In genomic region chr7:94888542-94888941, GRCh38 we compare ENCODE assay signal across 8 cellular contexts. TPM values are rescaled to one million over a fixed set of nuclear protein-coding genes. Genes with fewer than 3 reads are reported as not detected.
DNase-seq lines count a peak whose midpoint lies in the region; ATAC-seq and TF ChIP-seq lines count a peak whose summit lies in the region.

No MANE protein-coding gene starts in this region.

- no peaks in the 10 kb centered on the region for H3K36me3 Mint-ChIP-seq in activated T-helper 1 cell treated with anti-CD3 and anti-CD28 coated beads, Interleukin-12 subunit alpha, Interleukin-12 subunit beta, Interleukin-2, Interleukin-4 antibody, amounts not matched to agents 30 ng/mL and 10 ng/mL and 1 ng/mL, durations not matched to agents 14 hours and 24 hours and 36 hours (ENCODE audit: low read depth)

- POLR2A ChIA-PET in PC-3 (lab: Charles Lee; ENCODE audit: unreplicated experiment) = no interaction called here

- H3K4me3 Mint-ChIP-seq in activated T-helper 1 cell treated with anti-CD3 and anti-CD28 coated beads, Interleukin-12 subunit alpha, Interleukin-12 subunit beta, Interleukin-2, Interleukin-4 antibody, amounts not matched to agents 30 ng/mL and 10 ng/mL and 1 ng/mL, durations not matched to agents 14 hours and 24 hours and 36 hours = no peak overlapping the region

- H3K36me3 ChIP-seq in PC-3 (ENCODE audit: low read depth, low read length) = no peaks in the 10 kb centered on the region
- no peaks in the 10 kb centered on the region for H3K36me3 ChIP-seq in heart right ventricle
- H3K36me3 ChIP-seq in rectal smooth muscle tissue (ENCODE audit: control insufficient read depth, insufficient read depth, low read length) = no peaks in the 10 kb centered on the region

- H3K9me3 ChIP-seq in PC-3 (ENCODE audit: low read length) (no peaks in the 10 kb centered on the region), heart right ventricle (no peaks in the 10 kb centered on the region)

- H3K27ac ChIP-seq in PC-3 (ENCODE audit: low read length) = no peak overlapping the region
- peak overlapping the region in 4 of 10 donors; percentile 4 to 42 (median 15) for H3K27ac ChIP-seq in heart right ventricle
- H3K27ac ChIP-seq in rectal smooth muscle tissue (ENCODE audit: low read depth, low read length) = peak overlapping the region; percentile 43

- H3K27me3 Mint-ChIP-seq in activated T-helper 1 cell treated with anti-CD3 and anti-CD28 coated beads, Interleukin-12 subunit alpha, Interleukin-12 subunit beta, Interleukin-2, Interleukin-4 antibody, amounts not matched to agents 30 ng/mL and 10 ng/mL and 1 ng/mL, durations not matched to agents 14 hours and 24 hours and 36 hours (ENCODE audit: insufficient read depth) = no peaks in the 10 kb centered on the region

- no peak overlapping the region for H2AFZ ChIP-seq in PC-3 (ENCODE audit: low read length)

- no peaks in the 10 kb centered on the region for H3K4me1 Mint-ChIP-seq in activated T-helper 1 cell treated with anti-CD3 and anti-CD28 coated beads, Interleukin-12 subunit alpha, Interleukin-12 subunit beta, Interleukin-2, Interleukin-4 antibody, amounts not matched to agents 30 ng/mL and 10 ng/mL and 1 ng/mL, durations not matched to agents 14 hours and 24 hours and 36 hours (ENCODE audit: low read depth)

- ATAC-seq in PC-3 (no peak), heart right ventricle (peak in 7 of 8 donors; percentile 39 to 83 (median 81))
- no peak for ATAC-seq in stimulated activated naive CD8-positive, alpha-beta T cell treated with anti-CD3 and anti-CD28 coated beads, Interleukin-15, Interleukin-2, amounts not matched to agents 100 U/mL and 50 U/mL, for 24 hours

- no peaks in the 10 kb centered on the region for H3K4me1 ChIP-seq in PC-3 (ENCODE audit: insufficient read depth, low read length)
- peaks cover 0 to 23% (median 12%) of the 10 kb centered on the region in 9 donors for H3K4me1 ChIP-seq in heart right ventricle
- peaks cover 8% of the 10 kb centered on the region for H3K4me1 ChIP-seq in rectal smooth muscle tissue (ENCODE audit: control insufficient read depth, insufficient read depth, low read length)

- no peak overlapping the region for H3K27ac Mint-ChIP-seq in activated T-helper 1 cell treated with anti-CD3 and anti-CD28 coated beads, Interleukin-12 subunit alpha, Interleukin-12 subunit beta, Interleukin-2, Interleukin-4 antibody, amounts not matched to agents 30 ng/mL and 10 ng/mL and 1 ng/mL, durations not matched to agents 14 hours and 24 hours and 36 hours

- DNase-seq in HuH-7 (ENCODE audit: low spot score) (peak; percentile 13), PC-3 (peak; percentile 29), heart right ventricle (peak in 1 of 2 donors; percentile 46), Ammon's horn (ENCODE audit: low spot score) (no peak)
- no peak for DNase-seq in NK-92 treated with Interleukin-12 subunit alpha and Interleukin-12 subunit beta, amount 100 ng/mL, for 24 hours (lab: John Stamatoyannopoulos, UW)
- DNase-seq in activated T-helper 1 cell treated with anti-CD3 and anti-CD28 coated beads, Interleukin-12 subunit alpha, Interleukin-12 subunit beta, Interleukin-2, Interleukin-4 antibody, amounts not matched to agents 30 ng/mL and 10 ng/mL and 1 ng/mL, durations not matched to agents 14 hours and 24 hours and 36 hours (ENCODE audit: low spot score) = no peak
- DNase-seq in stimulated activated naive CD8-positive, alpha-beta T cell treated with anti-CD3 and anti-CD28 coated beads, Interleukin-15, Interleukin-2, amounts not matched to agents 100 U/mL and 50 U/mL, for 24 hours = no peak

- H3K27me3 ChIP-seq in PC-3 (ENCODE audit: low read length) (no peaks in the 10 kb centered on the region), heart right ventricle (no peaks in the 10 kb centered on the region), rectal smooth muscle tissue (ENCODE audit: control insufficient read depth, insufficient read depth, low read length) (no peaks in the 10 kb centered on the region)

- H3K4me3 ChIP-seq in PC-3 (ENCODE audit: low read length) = no peak overlapping the region
- no peak overlapping the region for H3K4me3 ChIP-seq in heart right ventricle
- H3K4me3 ChIP-seq in rectal smooth muscle tissue (ENCODE audit: low read length) = no peak overlapping the region

- WGBS in heart right ventricle, 2 donors = 15 to 31% methylated on average over 5 of the region's 5 CpGs

- H3K9ac ChIP-seq in PC-3 (ENCODE audit: low read length) = no peak overlapping the region
- no peak overlapping the region for H3K9ac ChIP-seq in rectal smooth muscle tissue (ENCODE audit: low read length)

- H3F3A ChIP-seq in PC-3 (ENCODE audit: low read length, unreplicated experiment) = no peaks in the 10 kb centered on the region

- H3K79me2 ChIP-seq in PC-3 (ENCODE audit: low read length) = no peaks in the 10 kb centered on the region

- H3K9me3 Mint-ChIP-seq in activated T-helper 1 cell treated with anti-CD3 and anti-CD28 coated beads, Interleukin-12 subunit alpha, Interleukin-12 subunit beta, Interleukin-2, Interleukin-4 antibody, amounts not matched to agents 30 ng/mL and 10 ng/mL and 1 ng/mL, durations not matched to agents 14 hours and 24 hours and 36 hours = no peaks in the 10 kb centered on the region

- intact Hi-C loops in PC-3 (cut with micrococcal nuclease) = no loop called here
- intact Hi-C loops in heart right ventricle (cut with DNase I) = no loop called here
- intact Hi-C loops in activated T-helper 1 cell treated with anti-CD3 and anti-CD28 coated beads, Interleukin-12 subunit alpha, Interleukin-12 subunit beta, Interleukin-2, Interleukin-4 antibody, amounts not matched to agents 30 ng/mL and 10 ng/mL and 1 ng/mL, durations not matched to agents 14 hours and 24 hours and 36 hours (cut with micrococcal nuclease) = no loop called here

- no peak overlapping the region for H3K4me2 ChIP-seq in PC-3 (ENCODE audit: low read length)

- H3K9me2 ChIP-seq in PC-3 (replicated peaks; ENCODE audit: low read length) = no peaks in the 10 kb centered on the region

- no TSS peak for BruUV-seq in PC-3 (replicated peaks; lab: Mats Ljungman, UMichigan)

- TF ChIP-seq CTCF in PC-3 (conservative IDR thresholded peaks at IDR 0.05; ENCODE audit: low read depth, low read length) (peak; percentile 33; the same call in 1 of the 2 replicates), heart right ventricle (IDR thresholded peaks at IDR 0.05) (peak in 6 of 9 donors; percentile 27 to 59 (median 38))

- CTCF ChIA-PET in PC-3 (lab: Charles Lee) = interaction anchor here (0.6 kb wide), 1 partner anchor 232 kb away, joined by 3 read pairs; no protein-coding TSS in a partner anchor

- no peaks in the 10 kb centered on the region for H4K20me1 ChIP-seq in PC-3 (ENCODE audit: low read length)

RNA-seq across cellular contexts. Expression of gene PPP1R9A, which starts 18.9 kb away (rescaled TPM):
- 5.9 and 9.5 TPM in 2 replicates for total RNA-seq in PC-3 (2014; rRNA removed)
- total RNA-seq in heart right ventricle = 10 to 100 TPM; 19.1 to 41.9 (median 33.3) TPM
- 1 to 10 TPM; 1.4 to 8.9 TPM for polyA plus RNA-seq in heart right ventricle
- not detected in 2 replicates for total RNA-seq in activated T-helper 1 cell treated with anti-CD3 and anti-CD28 coated beads, Interleukin-12 subunit alpha, Interleukin-12 subunit beta, Interleukin-2, Interleukin-4 antibody, amounts not matched to agents 30 ng/mL and 10 ng/mL and 1 ng/mL, durations not matched to agents 14 hours and 24 hours and 36 hours

Comparison
In these comparisons a context has a peak if more than half of its experiments do, and no peak if none do; other contexts are left out.
1. DNase-seq: peak in HuH-7 (single experiment) and PC-3 (single experiment); none in NK-92 treated with Interleukin-12 subunit alpha and Interleukin-12 subunit beta, amount 100 ng/mL, for 24 hours (single experiment), activated T-helper 1 cell treated with anti-CD3 and anti-CD28 coated beads, Interleukin-12 subunit alpha, Interleukin-12 subunit beta, Interleukin-2, Interleukin-4 antibody, amounts not matched to agents 30 ng/mL and 10 ng/mL and 1 ng/mL, durations not matched to agents 14 hours and 24 hours and 36 hours (single experiment), Ammon's horn (single experiment) and stimulated activated naive CD8-positive, alpha-beta T cell treated with anti-CD3 and anti-CD28 coated beads, Interleukin-15, Interleukin-2, amounts not matched to agents 100 U/mL and 50 U/mL, for 24 hours (single experiment).
2. ATAC-seq: peak in heart right ventricle (7 of 8); none in PC-3 (single experiment) and stimulated activated naive CD8-positive, alpha-beta T cell treated with anti-CD3 and anti-CD28 coated beads, Interleukin-15, Interleukin-2, amounts not matched to agents 100 U/mL and 50 U/mL, for 24 hours (single experiment).